15 cellular contexts compared by ENCODE assay signal in the genomic region with DNA sequence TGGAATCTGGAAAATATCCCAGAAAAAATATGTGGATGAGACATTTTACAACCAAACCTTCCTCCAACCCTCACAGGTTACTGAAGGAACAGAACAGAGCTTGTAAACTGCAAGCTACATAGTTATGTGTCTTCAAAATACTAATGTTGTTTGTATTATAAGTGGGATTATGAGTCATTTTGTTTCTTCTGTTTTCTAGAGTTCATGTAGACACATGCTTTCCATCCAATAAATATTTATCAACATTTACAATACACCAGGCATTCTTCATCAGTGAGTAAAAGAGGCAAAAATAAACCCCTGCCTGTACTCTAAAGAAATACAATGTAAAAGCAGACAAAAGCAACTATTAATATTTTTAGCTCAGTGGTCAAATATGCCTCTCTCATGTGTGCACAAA. TPM values are rescaled to one million over a fixed set of nuclear protein-coding genes. Genes with fewer than 3 reads are reported as not detected.
DNase-seq lines count a peak whose midpoint lies in the region; ATAC-seq, FAIRE-seq and TF ChIP-seq lines count a peak whose summit lies in the region.
"Had no signal": no experiment of that assay in that cellular context is flagged by ENCODE, and none has a peak within 500 bp of the region (broad histone marks: within the 10 kb centered on the region; RNA-seq: fewer than 3 reads in every experiment).

No MANE protein-coding gene starts in this region.

- H3K4me3 ChIP-seq in Panc1 (ENCODE audit: low read depth in 2 of 2, low read length in 2 of 2) (no peak overlapping the region), fibroblast of lung (replicated peaks in 1 of 4; ENCODE audit: control extremely low read depth in 1 of 4, insufficient read depth in 1 of 4, low read depth in 3 of 4, low read length in 4 of 4) (no peak overlapping the region), kidney (ENCODE audit: low read length in 2 of 2) (no peak overlapping the region)

- in situ Hi-C loops in Panc1 (cut with HindIII; ENCODE audit: low pct_unique_long_range_greater_than_20kb, low sequenced_read_pairs): no loop called here

- no peak for FAIRE-seq in kidney (lab: Jason Lieb, UNC)
- FAIRE-seq: G401.6, GM12892 had no signal

- peaks cover 6% of the 10 kb centered on the region for H3K4me1 Mint-ChIP-seq in activated CD4-positive, alpha-beta T cell treated with anti-CD3 and anti-CD28 coated beads, Interleukin-2, amount 10 ng/mL, durations not matched to agents 24 days and 14 days

- H3K9me3 ChIP-seq in Panc1 (ENCODE audit: control insufficient read depth, insufficient read depth, low read depth, low read length) (no peaks in the 10 kb centered on the region), fibroblast of lung (ENCODE audit: control insufficient read depth, insufficient read depth, low read depth, low read length) (no peaks in the 10 kb centered on the region), kidney (ENCODE audit: control insufficient read depth in 1 of 2, low read length in 2 of 2) (no peaks in the 10 kb centered on the region)

- H3K4me1 ChIP-seq in Panc1 (ENCODE audit: control insufficient read depth, insufficient read depth, low read length) (peaks cover 15% of the 10 kb centered on the region), fibroblast of lung (ENCODE audit: control insufficient read depth, extremely low read depth, insufficient read depth, low read length) (peaks cover 4% of the 10 kb centered on the region), kidney (ENCODE audit: control insufficient read depth in 1 of 2, insufficient read depth in 1 of 2, low read depth in 1 of 2, low read length in 2 of 2) (peaks cover 0 to 7% of the 10 kb centered on the region in 2 donors)

- H3K9me3 Mint-ChIP-seq in activated CD4-positive, alpha-beta T cell treated with anti-CD3 and anti-CD28 coated beads, Interleukin-2, amount 10 ng/mL, durations not matched to agents 24 days and 14 days: no peaks in the 10 kb centered on the region

- no peaks in the 10 kb centered on the region for H3K36me3 ChIP-seq in Panc1 (ENCODE audit: control insufficient read depth, insufficient read depth, low read length)
- no peaks in the 10 kb centered on the region for H3K36me3 ChIP-seq in fibroblast of lung (ENCODE audit: control insufficient read depth, insufficient read depth, low read length)
- no peaks in the 10 kb centered on the region for H3K36me3 ChIP-seq in kidney (ENCODE audit: control insufficient read depth in 1 of 2, insufficient read depth in 2 of 2, low read length in 2 of 2)

- TF ChIP-seq CTCF in Panc1 (IDR thresholded peaks at IDR 0.05): no peak
- no peak for TF ChIP-seq CTCF in fibroblast of lung (conservative IDR thresholded peaks at IDR 0.05 in 1 of 2, IDR thresholded peaks at IDR 0.05 in 1 of 2; ENCODE audit: low read depth in 1 of 2, low read length in 2 of 2)
- no peak for TF ChIP-seq CTCF in kidney (IDR thresholded peaks at IDR 0.05; ENCODE audit: borderline replicate concordance, extremely low read depth, insufficient read depth)

- no peak overlapping the region for H3K27ac Mint-ChIP-seq in activated CD4-positive, alpha-beta T cell treated with anti-CD3 and anti-CD28 coated beads, Interleukin-2, amount 10 ng/mL, durations not matched to agents 24 days and 14 days
- H3K27ac Mint-ChIP-seq: B cell; CD4-positive, CD25-positive, alpha-beta regulatory T cell; IgD-negative memory B cell; T-cell had no signal

- H2AFZ ChIP-seq in fibroblast of lung (ENCODE audit: low read length): no peak overlapping the region

- H3K27ac ChIP-seq in Panc1 (ENCODE audit: low read length) (peak overlapping the region; percentile 48; the same call in 1 of the 2 replicates), fibroblast of lung (ENCODE audit: insufficient read depth, low read length) (no peak overlapping the region), kidney (ENCODE audit: low read depth in 2 of 2, low read length in 2 of 2) (no peak overlapping the region)

- H3K9ac ChIP-seq in fibroblast of lung (ENCODE audit: insufficient read depth, low read length) (no peak overlapping the region), kidney (ENCODE audit: low read length in 2 of 2) (no peak overlapping the region)

- ATAC-seq in Panc1: peak; percentile 36; the same call in 1 of the 2 replicates
- ATAC-seq in HG02852 (IDR thresholded peaks at IDR 0.05; ENCODE audit: unreplicated experiment): no peak

- H3K79me2 ChIP-seq in fibroblast of lung (ENCODE audit: control insufficient read depth, insufficient read depth, low read length): no peaks in the 10 kb centered on the region

- peak overlapping the region; percentile 15 for H3K4me2 ChIP-seq in fibroblast of lung (ENCODE audit: extremely low read depth, insufficient read depth, low read length)

- H3K27me3 ChIP-seq in Panc1 (ENCODE audit: control insufficient read depth, insufficient read depth, low read length) (peaks cover 2% of the 10 kb centered on the region; the same call in 1 of the 2 replicates), fibroblast of lung (ENCODE audit: control insufficient read depth, insufficient read depth, low read length) (no peaks in the 10 kb centered on the region)

- peaks cover 28% of the 10 kb centered on the region for H3K27me3 Mint-ChIP-seq in activated CD4-positive, alpha-beta T cell treated with anti-CD3 and anti-CD28 coated beads, Interleukin-2, amount 10 ng/mL, durations not matched to agents 24 days and 14 days
- H3K27me3 Mint-ChIP-seq: B cell, IgD-negative memory B cell had no signal

- POLR2A ChIA-PET in Panc1 (lab: Charles Lee): no interaction called here

- no peaks in the 10 kb centered on the region for H3K36me3 Mint-ChIP-seq in activated CD4-positive, alpha-beta T cell treated with anti-CD3 and anti-CD28 coated beads, Interleukin-2, amount 10 ng/mL, durations not matched to agents 24 days and 14 days (ENCODE audit: low read depth)
- H3K36me3 Mint-ChIP-seq: CD4-positive, CD25-positive, alpha-beta regulatory T cell; IgD-negative memory B cell; T-cell had no signal

- DNase-seq in AG08396 (ENCODE audit: low spot score): peak; percentile 12
- peak; percentile 43 for DNase-seq in H4 (ENCODE audit: low spot score)
- no peak for DNase-seq in Panc1 (ENCODE audit: low read depth, low spot score)
- DNase-seq in fibroblast of lung (ENCODE audit: low read depth in 2 of 2): no peak
- DNase-seq in kidney: no peak
- DNase-seq in OCI-M2 (lab: John Stamatoyannopoulos, UW; ENCODE audit: unreplicated experiment): no peak
- no peak for DNase-seq in activated CD4-positive, alpha-beta T cell treated with anti-CD3 and anti-CD28 coated beads, Interleukin-2, amount 10 ng/mL, durations not matched to agents 24 days and 14 days
- DNase-seq: GOT3 had no signal

- intact Hi-C loops in Panc1 (cut with micrococcal nuclease; ENCODE audit: unreplicated experiment) (loop anchor here (2.0 to 10.0 kb wide), 4 partner anchors 64 to 942 kb away; no protein-coding TSS in a partner anchor), kidney (cut with DNase I) (no loop called here)
- intact Hi-C loops in activated CD4-positive, alpha-beta T cell treated with anti-CD3 and anti-CD28 coated beads, Interleukin-2, amount 10 ng/mL, durations not matched to agents 24 days and 14 days (cut with micrococcal nuclease): loop anchor here (2.0 to 10.0 kb wide), 4 partner anchors 35 to 636 kb away; partner anchors contain the start of gene CAV1

- no peak overlapping the region for H3K4me3 Mint-ChIP-seq in activated CD4-positive, alpha-beta T cell treated with anti-CD3 and anti-CD28 coated beads, Interleukin-2, amount 10 ng/mL, durations not matched to agents 24 days and 14 days
- H3K4me3 Mint-ChIP-seq: B cell; CD4-positive, CD25-positive, alpha-beta regulatory T cell; IgD-negative memory B cell; T-cell had no signal

- no TSS peak for BruUV-seq in Panc1 (replicated peaks; lab: Mats Ljungman, UMichigan)

- CTCF ChIA-PET in Panc1 (lab: Charles Lee): interaction anchor here (0.9 kb wide), 1 partner anchor 69 kb away, joined by 3 read pairs; no protein-coding TSS in a partner anchor

- H4K20me1 ChIP-seq in fibroblast of lung (ENCODE audit: control insufficient read depth, extremely low read depth, insufficient read depth, low read length): no peaks in the 10 kb centered on the region

RNA-seq across cellular contexts. Expression of gene TES, which starts 38.0 kb away (rescaled TPM):
- 36.4 and 59.0 TPM in 2 replicates for total RNA-seq in H4 (2014; rRNA removed; shearing (Covaris generic))
- total RNA-seq in Panc1 (2021; ENCODE audit: unreplicated experiment) (99.4 TPM), fibroblast of lung (15.4 and 17.7 TPM in 2 replicates), kidney (108 TPM)
- polyA plus RNA-seq in Panc1 (2012; ENCODE audit: insufficient read length): 84.1 TPM
- polyA plus RNA-seq in fibroblast of lung (28.6 and 64.1 TPM in 2 replicates), kidney (ENCODE audit: insufficient read depth, low read depth, low replicate concordance) (21.5 TPM)
- 15.7 and 35.1 TPM in 2 replicates for polyA plus RNA-seq in fibroblast of lung (2012)
- polyA minus RNA-seq in fibroblast of lung (ENCODE audit: low replicate concordance): 19.3 and 74.3 TPM in 2 replicates
- 41.2 and 47.1 TPM in 2 replicates for total RNA-seq in activated CD4-positive, alpha-beta T cell treated with anti-CD3 and anti-CD28 coated beads, Interleukin-2, amount 10 ng/mL, durations not matched to agents 24 days and 14 days

Comparison
In these comparisons a context has a peak if more than half of its experiments do, and no peak if none do; other contexts are left out.
1. DNase-seq: peak in AG08396 (single experiment) and H4 (single experiment); none in Panc1 (single experiment), fibroblast of lung (0 of 2), kidney (single experiment), OCI-M2 (single experiment) and activated CD4-positive, alpha-beta T cell treated with anti-CD3 and anti-CD28 coated beads, Interleukin-2, amount 10 ng/mL, durations not matched to agents 24 days and 14 days (single experiment).